ENCODE assay signal across 10 cellular contexts in the genomic region with DNA sequence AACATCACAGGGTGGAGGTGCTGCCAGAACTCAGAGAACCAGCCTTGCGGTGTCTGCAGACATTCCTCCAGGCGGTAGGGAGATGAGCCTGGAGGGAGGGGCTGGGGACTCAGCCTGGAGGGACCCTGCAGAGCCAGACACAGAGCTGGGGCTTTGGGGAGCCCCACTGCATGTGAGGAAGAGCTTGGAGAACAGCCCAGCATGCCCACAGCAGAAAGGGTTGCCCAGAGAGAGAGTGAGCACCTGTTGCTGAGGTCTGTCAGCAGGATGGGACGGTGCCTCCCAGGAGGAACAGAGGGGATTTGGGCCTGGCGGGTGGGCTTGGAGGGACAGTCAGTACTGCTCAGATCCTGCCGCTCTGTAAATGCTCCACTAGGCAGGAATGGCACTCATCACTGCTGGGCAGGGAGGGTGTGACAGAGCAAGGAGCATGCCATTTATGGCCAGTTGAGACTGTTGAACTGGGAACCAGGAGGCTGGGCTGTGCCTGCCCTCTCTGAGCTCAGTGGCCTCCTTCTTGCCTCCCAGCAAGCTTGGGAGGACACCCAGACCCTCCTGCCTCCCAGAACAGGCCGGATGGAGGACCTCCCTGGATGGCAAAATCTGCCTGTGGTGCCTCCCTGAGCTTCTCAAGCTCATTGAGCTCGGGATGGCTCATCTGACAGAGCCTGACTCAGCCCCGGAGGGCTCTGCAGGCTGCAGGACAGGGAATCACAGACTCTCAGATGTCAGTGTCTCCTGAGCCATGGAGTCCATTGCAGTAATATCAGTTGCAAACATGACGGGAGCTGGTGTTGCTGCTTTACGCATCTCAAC. TPM values are rescaled to one million over a fixed set of nuclear protein-coding genes. Genes with fewer than 3 reads are reported as not detected.
DNase-seq lines count a peak whose midpoint lies in the region; ATAC-seq, FAIRE-seq and TF ChIP-seq lines count a peak whose summit lies in the region.
"Had no signal": no experiment of that assay in that cellular context is flagged by ENCODE, and none has a peak within 500 bp of the region (broad histone marks: within the 10 kb centered on the region; RNA-seq: fewer than 3 reads in every experiment).

No MANE protein-coding gene starts in this region.

- dilution Hi-C loops in keratinocyte (cut with MboI; ENCODE audit: extremely low pct_ligation_motif_present, low sequenced_read_pairs), result no loop called here

- H3K36me3 ChIP-seq in keratinocyte (ENCODE audit: control insufficient read depth in 2 of 2, extremely low read depth in 1 of 2, insufficient read depth in 2 of 2, low read length in 2 of 2), result no peaks in the 10 kb centered on the region
- H3K36me3 ChIP-seq: neutrophil had no signal

- intact Hi-C loops in posterior vena cava (cut with DNase I), result loop anchor here in 1 of 2 donors (1.0 to 10.0 kb wide), 4 partner anchors 37 to 260 kb away; a partner anchor contains a TSS

- peaks cover 36% of the 10 kb centered on the region for H3K4me1 ChIP-seq in keratinocyte (ENCODE audit: control insufficient read depth, extremely low read depth, insufficient read depth, low read length)

- no peaks in the 10 kb centered on the region for H3K79me2 ChIP-seq in keratinocyte (ENCODE audit: control insufficient read depth, insufficient read depth, low read length)

- H3K9me1 ChIP-seq in keratinocyte (ENCODE audit: control insufficient read depth, extremely low read depth, insufficient read depth, low read length), result no peaks in the 10 kb centered on the region

- no peak for FAIRE-seq in keratinocyte (lab: Jason Lieb, UNC)

- no peak overlapping the region for H3K4me3 ChIP-seq in keratinocyte (ENCODE audit: control insufficient read depth in 2 of 3, extremely low read depth in 1 of 3, insufficient read depth in 2 of 3, low read depth in 1 of 3, low read length in 3 of 3)

- no peak for TF ChIP-seq CTCF in keratinocyte (optimal IDR thresholded peaks at IDR 0.05 in 1 of 3, IDR thresholded peaks at IDR 0.05 in 1 of 3, conservative IDR thresholded peaks at IDR 0.05 in 1 of 3; ENCODE audit: extremely low read depth in 1 of 3, insufficient read depth in 2 of 3, low read length in 3 of 3)
- no peak for TF ChIP-seq CTCF in GM13977 (IDR thresholded peaks at IDR 0.05; ENCODE audit: extremely low read depth, insufficient read depth, missing control alignments)

- no peak overlapping the region for H2AFZ ChIP-seq in keratinocyte (ENCODE audit: control insufficient read depth, low read length)

- peaks cover 10% of the 10 kb centered on the region for H3K4me1 Mint-ChIP-seq in stimulated activated effector memory CD8-positive, alpha-beta T cell treated with anti-CD3 and anti-CD28 coated beads, Interleukin-12 subunit alpha, Interleukin-12 subunit beta, amount 100 ng/mL, for 72 hours

- H3K27me3 ChIP-seq in keratinocyte (ENCODE audit: control insufficient read depth, extremely low read depth, insufficient read depth, low read length), result no peaks in the 10 kb centered on the region

- H3K27ac Mint-ChIP-seq in stimulated activated effector memory CD8-positive, alpha-beta T cell treated with anti-CD3 and anti-CD28 coated beads, Interleukin-12 subunit alpha, Interleukin-12 subunit beta, amount 100 ng/mL, for 72 hours, result no peak overlapping the region

- in situ Hi-C loops in GM13977 (cut with MboI; ENCODE audit: low pct_unique_long_range_greater_than_20kb, low sequenced_read_pairs, unreplicated experiment), result no loop called here

- no peaks in the 10 kb centered on the region for H3K9me3 ChIP-seq in keratinocyte (ENCODE audit: control insufficient read depth, low read depth, low read length)
- H3K9me3 ChIP-seq: neutrophil had no signal

- H3K9me3 Mint-ChIP-seq in stimulated activated effector memory CD8-positive, alpha-beta T cell treated with anti-CD3 and anti-CD28 coated beads, Interleukin-12 subunit alpha, Interleukin-12 subunit beta, amount 100 ng/mL, for 72 hours, result no peaks in the 10 kb centered on the region

- peak overlapping the region; percentile 0 for H3K4me2 ChIP-seq in keratinocyte (ENCODE audit: control insufficient read depth, extremely low read depth, insufficient read depth, low read depth, low read length)

- ATAC-seq in stimulated activated effector memory CD8-positive, alpha-beta T cell treated with anti-CD3 and anti-CD28 coated beads, Interleukin-12 subunit alpha, Interleukin-12 subunit beta, amount 100 ng/mL, for 72 hours, result peak; percentile 22

- no peaks in the 10 kb centered on the region for H3K36me3 Mint-ChIP-seq in stimulated activated effector memory CD8-positive, alpha-beta T cell treated with anti-CD3 and anti-CD28 coated beads, Interleukin-12 subunit alpha, Interleukin-12 subunit beta, amount 100 ng/mL, for 72 hours

- no peak overlapping the region for H3K9ac ChIP-seq in keratinocyte (ENCODE audit: control insufficient read depth, extremely low read depth, insufficient read depth, low read length)

- H3K4me3 Mint-ChIP-seq in stimulated activated effector memory CD8-positive, alpha-beta T cell treated with anti-CD3 and anti-CD28 coated beads, Interleukin-12 subunit alpha, Interleukin-12 subunit beta, amount 100 ng/mL, for 72 hours, result no peak overlapping the region

- peak; percentile 45 for DNase-seq in GM03348 (ENCODE audit: low spot score)
- DNase-seq in amniotic stem cell (lab: John Stamatoyannopoulos, UW), result peak; percentile 47
- DNase-seq in keratinocyte (ENCODE audit: low read depth, low spot score), result no peak
- peak in 1 of 2 donors; percentile 46 for DNase-seq in stimulated activated effector memory CD8-positive, alpha-beta T cell treated with anti-CD3 and anti-CD28 coated beads, Interleukin-12 subunit alpha, Interleukin-12 subunit beta, amount 100 ng/mL, for 72 hours (ENCODE audit: low spot score in 2 of 2)
- DNase-seq in GM13977 (ENCODE audit: low spot score), result no peak
- DNase-seq in COR-L47 (lab: John Stamatoyannopoulos, UW), result no peak
- DNase-seq in DMS79 (lab: John Stamatoyannopoulos, UW), result no peak
- DNase-seq in posterior vena cava (ENCODE audit: low spot score), result no peak

- H4K20me1 ChIP-seq in keratinocyte (ENCODE audit: control insufficient read depth, extremely low read depth, insufficient read depth, low read length), result no peaks in the 10 kb centered on the region

- H3K27ac ChIP-seq in keratinocyte (ENCODE audit: control insufficient read depth, insufficient read depth, low read length), result no peak overlapping the region
- H3K27ac ChIP-seq: neutrophil had no signal

RNA-seq across cellular contexts. Expression of a gene that starts 0.8 kb away (rescaled TPM):
- not detected in 3 replicates for polyA plus RNA-seq in keratinocyte
- polyA plus RNA-seq in keratinocyte (2011; ENCODE audit: low read depth), result not detected
- polyA plus RNA-seq in keratinocyte (2011; cell fraction: cytosol; rRNA removed), result not detected in 2 replicates
- not detected in 2 replicates for polyA plus RNA-seq in keratinocyte (2011; cell fraction: nucleus; rRNA removed)
- not detected in 2 replicates for polyA plus RNA-seq in keratinocyte (2012; ENCODE audit: low replicate concordance)
- not detected in 3 replicates for polyA minus RNA-seq in keratinocyte
- polyA minus RNA-seq in keratinocyte (2011; cell fraction: cytosol; rRNA and poly(A)+ RNA removed), result not detected
- not detected in 2 replicates for polyA minus RNA-seq in keratinocyte (2011; cell fraction: nucleus; rRNA and poly(A)+ RNA removed)
- 10 to 100 TPM in 1 of 2 donors, 1 to 10 TPM in 1; 4.8 to 20.1 TPM for total RNA-seq in posterior vena cava
- total RNA-seq: activated CD8-positive, alpha-beta memory T cell treated with anti-CD3 and anti-CD28 coated beads for 36 hours had no signal

RNA-seq across cellular contexts. Expression of a gene that starts 4.1 kb away (rescaled TPM):
- polyA plus RNA-seq in keratinocyte, result not detected in 3 replicates
- polyA plus RNA-seq in keratinocyte (2011; ENCODE audit: low read depth), result not detected
- polyA plus RNA-seq in keratinocyte (2011; cell fraction: cytosol; rRNA removed), result not detected in 2 replicates
- polyA plus RNA-seq in keratinocyte (2011; cell fraction: nucleus; rRNA removed), result not detected in 2 replicates
- not detected in 2 replicates for polyA plus RNA-seq in keratinocyte (2012; ENCODE audit: low replicate concordance)
- not detected in 3 replicates for polyA minus RNA-seq in keratinocyte
- polyA minus RNA-seq in keratinocyte (2011; cell fraction: cytosol; rRNA and poly(A)+ RNA removed), result not detected
- polyA minus RNA-seq in keratinocyte (2011; cell fraction: nucleus; rRNA and poly(A)+ RNA removed), result not detected in 2 replicates
- total RNA-seq in posterior vena cava, result 1 to 10 TPM; 2.5 to 4.0 TPM
- total RNA-seq: activated CD8-positive, alpha-beta memory T cell treated with anti-CD3 and anti-CD28 coated beads for 36 hours had no signal

RNA-seq across cellular contexts. Expression of a gene that starts 35.0 kb away (rescaled TPM):
- polyA plus RNA-seq in keratinocyte, result not detected in 3 replicates
- polyA plus RNA-seq in keratinocyte (2011; ENCODE audit: low read depth), result not detected
- not detected in 2 replicates for polyA plus RNA-seq in keratinocyte (2011; cell fraction: cytosol; rRNA removed)
- not detected in 2 replicates for polyA plus RNA-seq in keratinocyte (2011; cell fraction: nucleus; rRNA removed)
- not detected in 2 replicates for polyA plus RNA-seq in keratinocyte (2012; ENCODE audit: low replicate concordance)
- not detected in 3 replicates for polyA minus RNA-seq in keratinocyte
- polyA minus RNA-seq in keratinocyte (2011; cell fraction: cytosol; rRNA and poly(A)+ RNA removed), result not detected
- polyA minus RNA-seq in keratinocyte (2011; cell fraction: nucleus; rRNA and poly(A)+ RNA removed), result not detected in 2 replicates
- total RNA-seq in posterior vena cava, result not detected
- total RNA-seq: activated CD8-positive, alpha-beta memory T cell treated with anti-CD3 and anti-CD28 coated beads for 36 hours had no signal

RNA-seq across cellular contexts. Expression of a gene that starts 52.8 kb away (rescaled TPM):
- not detected in 3 replicates for polyA plus RNA-seq in keratinocyte
- polyA plus RNA-seq in keratinocyte (2011; ENCODE audit: low read depth), result not detected
- not detected in 2 replicates for polyA plus RNA-seq in keratinocyte (2011; cell fraction: cytosol; rRNA removed)
- polyA plus RNA-seq in keratinocyte (2011; cell fraction: nucleus; rRNA removed), result not detected in 2 replicates
- polyA plus RNA-seq in keratinocyte (2012; ENCODE audit: low replicate concordance), result not detected in 2 replicates
- polyA minus RNA-seq in keratinocyte, result not detected in 3 replicates
- polyA minus RNA-seq in keratinocyte (2011; cell fraction: cytosol; rRNA and poly(A)+ RNA removed), result not detected
- not detected in 2 replicates for polyA minus RNA-seq in keratinocyte (2011; cell fraction: nucleus; rRNA and poly(A)+ RNA removed)
- not detected for total RNA-seq in posterior vena cava
- total RNA-seq: activated CD8-positive, alpha-beta memory T cell treated with anti-CD3 and anti-CD28 coated beads for 36 hours had no signal

Comparison
In these comparisons a context has a peak if more than half of its experiments do, and no peak if none do; other contexts are left out.
1. DNase-seq: peak in GM03348 (single experiment) and amniotic stem cell (single experiment); none in keratinocyte (single experiment), GM13977 (single experiment), COR-L47 (single experiment), DMS79 (single experiment) and posterior vena cava (single experiment).